11 cellular contexts compared by ENCODE assay signal in genomic region chrX:74119016-74119910, GRCh38.
A peak's percentile ranks its signal among the peaks of the same experiment; 100 is the strongest.
DNase-seq lines count a peak whose midpoint lies in the region; ATAC-seq and TF ChIP-seq lines count a peak whose summit lies in the region.
"Had no signal": no experiment of that assay in that cellular context is flagged by ENCODE, and none has a peak within 500 bp of the region (broad histone marks: within the 10 kb centered on the region; RNA-seq: fewer than 3 reads in every experiment).

No MANE protein-coding gene starts in this region.

- no peaks in the 10 kb centered on the region for H3K9me3 Mint-ChIP-seq in stimulated activated effector memory CD8-positive, alpha-beta T cell treated with anti-CD3 and anti-CD28 coated beads, Interleukin-12 subunit alpha, Interleukin-12 subunit beta, amount 100 ng/mL, for 72 hours
- H3K9me3 Mint-ChIP-seq: activated naive CD4-positive, alpha-beta T cell treated with anti-CD3 and anti-CD28 coated beads, Interleukin-2, amount 50 U/mL, for 72 hours had no signal

- no peak overlapping the region for H3K4me3 Mint-ChIP-seq in stimulated activated effector memory CD8-positive, alpha-beta T cell treated with anti-CD3 and anti-CD28 coated beads, Interleukin-12 subunit alpha, Interleukin-12 subunit beta, amount 100 ng/mL, for 72 hours

- no peaks in the 10 kb centered on the region for H3K4me1 ChIP-seq in Panc1 (ENCODE audit: control insufficient read depth, insufficient read depth, low read length)

- POLR2A ChIA-PET in Panc1 (lab: Charles Lee), result interaction anchor here (0.6 kb wide), 2 partner anchors 162 to 546 kb away, joined by 3 read pairs; no protein-coding TSS in a partner anchor

- DNase-seq in NOMO-1 treated with DMSO at 0.1 percent for 48 hours (lab: John Stamatoyannopoulos, UW; ENCODE audit: unreplicated experiment) (peak; percentile 27), NOMO-1 treated with dmso at 0.1 percent for 144 hours (lab: John Stamatoyannopoulos, UW; ENCODE audit: unreplicated experiment) (no peak), Panc1 (ENCODE audit: low read depth, low spot score) (no peak), cortex of kidney (lab: John Stamatoyannopoulos, UW) (no peak)
- DNase-seq in stimulated activated effector memory CD8-positive, alpha-beta T cell treated with anti-CD3 and anti-CD28 coated beads, Interleukin-12 subunit alpha, Interleukin-12 subunit beta, amount 100 ng/mL, for 72 hours (ENCODE audit: low spot score in 2 of 2), result no peak
- no peak for DNase-seq in effector CD8-positive, alpha-beta T cell (lab: John Stamatoyannopoulos, UW)

- H3K27ac ChIP-seq in Panc1 (ENCODE audit: low read length), result no peak overlapping the region
- H3K27ac ChIP-seq: skin epidermis had no signal

- no peaks in the 10 kb centered on the region for H3K27me3 ChIP-seq in Panc1 (ENCODE audit: control insufficient read depth, insufficient read depth, low read length)

- no peak overlapping the region for H3K27ac Mint-ChIP-seq in stimulated activated effector memory CD8-positive, alpha-beta T cell treated with anti-CD3 and anti-CD28 coated beads, Interleukin-12 subunit alpha, Interleukin-12 subunit beta, amount 100 ng/mL, for 72 hours

- TF ChIP-seq CTCF in Panc1 (IDR thresholded peaks at IDR 0.05), result no peak

- no TSS peak for BruUV-seq in Panc1 (replicated peaks; lab: Mats Ljungman, UMichigan)

- H3K36me3 ChIP-seq in Panc1 (ENCODE audit: control insufficient read depth, insufficient read depth, low read length), result no peaks in the 10 kb centered on the region

- intact Hi-C loops in Panc1 (cut with micrococcal nuclease; ENCODE audit: unreplicated experiment), result no loop called here

- CTCF ChIA-PET in Panc1 (lab: Charles Lee), result no interaction called here

- H3K36me3 Mint-ChIP-seq in stimulated activated effector memory CD8-positive, alpha-beta T cell treated with anti-CD3 and anti-CD28 coated beads, Interleukin-12 subunit alpha, Interleukin-12 subunit beta, amount 100 ng/mL, for 72 hours, result no peaks in the 10 kb centered on the region
- H3K36me3 Mint-ChIP-seq: activated naive CD4-positive, alpha-beta T cell treated with anti-CD3 and anti-CD28 coated beads, Interleukin-2, amount 50 U/mL, for 72 hours had no signal

- no peaks in the 10 kb centered on the region for H3K4me1 Mint-ChIP-seq in stimulated activated effector memory CD8-positive, alpha-beta T cell treated with anti-CD3 and anti-CD28 coated beads, Interleukin-12 subunit alpha, Interleukin-12 subunit beta, amount 100 ng/mL, for 72 hours

- no peaks in the 10 kb centered on the region; the same call in 1 of the 2 replicates for H3K9me3 ChIP-seq in Panc1 (ENCODE audit: control insufficient read depth, insufficient read depth, low read depth, low read length)

- H3K4me3 ChIP-seq in Panc1 (ENCODE audit: low read depth in 2 of 2, low read length in 2 of 2), result no peak overlapping the region
- H3K4me3 ChIP-seq: skin epidermis had no signal

- ATAC-seq in Panc1, result peak; percentile 83
- ATAC-seq in esophagus mucosa, result peak; percentile 89
- peak; percentile 61 for ATAC-seq in stimulated activated effector memory CD8-positive, alpha-beta T cell treated with anti-CD3 and anti-CD28 coated beads, Interleukin-12 subunit alpha, Interleukin-12 subunit beta, amount 100 ng/mL, for 72 hours
- no peak for ATAC-seq in GM18511 (IDR thresholded peaks at IDR 0.05; ENCODE audit: unreplicated experiment)
- ATAC-seq: activated CD4-positive, CD25-positive, alpha-beta regulatory T cell treated with anti-CD3 and anti-CD28 coated beads, Interleukin-2, amount 50 U/mL, for 24 hours had no signal

- in situ Hi-C loops in Panc1 (cut with HindIII; ENCODE audit: low pct_unique_long_range_greater_than_20kb, low sequenced_read_pairs), result no loop called here
